Comparison of ENCODE assay signal across 23 cellular contexts in the genomic region with DNA sequence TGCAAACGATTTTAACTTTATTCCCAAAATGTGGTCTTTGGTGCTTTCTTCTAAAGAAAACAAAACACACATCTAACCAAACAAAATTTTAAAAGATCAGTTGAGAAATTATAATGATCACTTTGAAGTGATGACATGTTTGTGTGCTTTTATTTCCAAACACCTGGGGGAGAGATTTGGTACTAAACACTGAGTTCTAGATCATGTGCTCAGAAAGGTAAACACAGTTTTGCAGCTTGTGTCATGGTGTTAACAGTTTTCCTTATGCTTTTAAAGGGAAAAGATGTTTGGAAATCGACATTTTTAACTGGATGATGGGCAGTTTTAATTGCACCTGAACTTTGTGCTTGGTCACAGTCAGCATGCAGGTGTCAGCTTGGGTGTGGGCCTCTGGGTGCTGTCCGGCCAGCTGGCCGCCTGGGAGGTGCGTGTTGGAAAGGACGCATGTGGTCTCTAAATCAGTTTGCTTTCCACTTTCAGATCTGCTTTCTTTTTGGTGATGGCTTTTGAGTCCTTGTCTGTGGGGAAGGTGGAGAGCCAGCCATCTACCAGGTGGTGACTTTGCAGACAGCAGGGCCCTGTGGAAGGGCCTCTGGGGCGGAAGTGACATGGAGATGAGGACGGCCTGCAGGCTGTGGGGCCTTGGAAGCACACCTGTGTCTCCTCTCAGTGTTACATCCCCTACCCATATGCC.
DNase-seq lines count a peak whose midpoint lies in the region; ATAC-seq and TF ChIP-seq lines count a peak whose summit lies in the region.
"Had no signal": no experiment of that assay in that cellular context is flagged by ENCODE, and none has a peak within 500 bp of the region (broad histone marks: within the 10 kb centered on the region; RNA-seq: fewer than 3 reads in every experiment).

No MANE protein-coding gene starts in this region.

- H3K4me3 ChIP-seq in KMS-11 (IDR thresholded peaks at IDR 0.05; ENCODE audit: insufficient read depth, low read depth, low read length), result no peak overlapping the region
- no peak overlapping the region for H3K4me3 ChIP-seq in endocrine pancreas (ENCODE audit: control insufficient read depth, insufficient read depth, low read length)
- H3K4me3 ChIP-seq: body of pancreas, lower lobe of right lung, MG63, uterus had no signal

- H3K79me2 ChIP-seq in KMS-11 (ENCODE audit: insufficient read depth, low read depth), result no peaks in the 10 kb centered on the region; the same call in 1 of the 2 replicates

- TF ChIP-seq CTCF in KMS-11 (conservative IDR thresholded peaks at IDR 0.05; ENCODE audit: low read depth, low read length), result 0 out of 2 replicates have a peak, but pooled peaks have one; percentile 21

- H3K4me1 Mint-ChIP-seq in stimulated activated memory B cell treated with anti-CD40 and anti-IgM and Interleukin-4, amounts not matched to agents 10 μg/mL and 1 μg/mL and 100 μg/mL, for 72 hours, result peaks cover 21% of the 10 kb centered on the region

- H3K36me3 ChIP-seq in KMS-11 (ENCODE audit: insufficient read depth) (no peaks in the 10 kb centered on the region), endocrine pancreas (ENCODE audit: control insufficient read depth, insufficient read depth, low read length) (no peaks in the 10 kb centered on the region)
- H3K36me3 ChIP-seq: uterus had no signal

- no peaks in the 10 kb centered on the region for H4K20me1 ChIP-seq in KMS-11 (ENCODE audit: insufficient read depth)

- H3K9ac ChIP-seq in KMS-11, result peak overlapping the region; percentile 41; the same call in 1 of the 2 replicates
- H3K9ac ChIP-seq in endocrine pancreas (ENCODE audit: control insufficient read depth, insufficient read depth, low read length), result peak overlapping the region; percentile 31

- H3K9me3 ChIP-seq in endocrine pancreas (ENCODE audit: control insufficient read depth, low read length), result no peaks in the 10 kb centered on the region
- H3K9me3 ChIP-seq: body of pancreas, lower lobe of right lung, MG63, uterus had no signal

- 0 out of 2 replicates have a peak overlapping the region, but pooled peaks have one; percentile 11 for H2AFZ ChIP-seq in KMS-11 (ENCODE audit: low read depth)

- H3K27ac Mint-ChIP-seq in stimulated activated memory B cell treated with anti-CD40 and anti-IgM and Interleukin-4, amounts not matched to agents 10 μg/mL and 1 μg/mL and 100 μg/mL, for 72 hours, result peak overlapping the region; percentile 24
- H3K27ac Mint-ChIP-seq: dendritic cell treated with granulocyte-macrophage colony-stimulating factor and Interleukin-4, amounts not matched to agents 40 ng/mL and 50 ng/mL, for 4 days; nephron progenitor cell; stimulated activated naive CD8-positive, alpha-beta T cell treated with anti-CD3 and anti-CD28 coated beads, Interleukin-15, Interleukin-2, amounts not matched to agents 100 ng/mL and 50 ng/mL, for 24 hours; T-helper 2 cell treated with Interferon-gamma antibody and Interleukin-4, amounts not matched to agents 5 μg/mL and 100 μg/mL, for 36 hours had no signal

- peak overlapping the region; percentile 89 for H3K27ac ChIP-seq in KMS-11
- H3K27ac ChIP-seq: body of pancreas, lower lobe of right lung, uterus had no signal

- H3K4me1 ChIP-seq in KMS-11 (ENCODE audit: low read depth, poor library complexity, severe bottlenecking) (peaks cover 54% of the 10 kb centered on the region), endocrine pancreas (ENCODE audit: control insufficient read depth, insufficient read depth, low read length) (no peaks in the 10 kb centered on the region)
- H3K4me1 ChIP-seq: body of pancreas, lower lobe of right lung, uterus had no signal

- no peak overlapping the region for H3K4me3 Mint-ChIP-seq in stimulated activated memory B cell treated with anti-CD40 and anti-IgM and Interleukin-4, amounts not matched to agents 10 μg/mL and 1 μg/mL and 100 μg/mL, for 72 hours
- H3K4me3 Mint-ChIP-seq: activated naive CD8-positive, alpha-beta T cell; dendritic cell treated with granulocyte-macrophage colony-stimulating factor and Interleukin-4, amounts not matched to agents 40 ng/mL and 50 ng/mL, for 4 days; nephron progenitor cell; stimulated activated naive CD8-positive, alpha-beta T cell treated with anti-CD3 and anti-CD28 coated beads, Interleukin-15, Interleukin-2, amounts not matched to agents 100 ng/mL and 50 ng/mL, for 24 hours; T-helper 2 cell treated with Interferon-gamma antibody and Interleukin-4, amounts not matched to agents 5 μg/mL and 100 μg/mL, for 36 hours had no signal

- peaks cover 84% of the 10 kb centered on the region for H3K36me3 Mint-ChIP-seq in stimulated activated memory B cell treated with anti-CD40 and anti-IgM and Interleukin-4, amounts not matched to agents 10 μg/mL and 1 μg/mL and 100 μg/mL, for 72 hours

- H3K4me2 ChIP-seq in KMS-11, result peak overlapping the region; percentile 70

- H3K27me3 Mint-ChIP-seq in stimulated activated memory B cell treated with anti-CD40 and anti-IgM and Interleukin-4, amounts not matched to agents 10 μg/mL and 1 μg/mL and 100 μg/mL, for 72 hours, result no peaks in the 10 kb centered on the region
- H3K27me3 Mint-ChIP-seq: activated naive CD8-positive, alpha-beta T cell; dendritic cell treated with granulocyte-macrophage colony-stimulating factor and Interleukin-4, amounts not matched to agents 40 ng/mL and 50 ng/mL, for 4 days; stimulated activated naive CD8-positive, alpha-beta T cell treated with anti-CD3 and anti-CD28 coated beads, Interleukin-15, Interleukin-2, amounts not matched to agents 100 ng/mL and 50 ng/mL, for 24 hours had no signal

- H3K27me3 ChIP-seq in KMS-11 (ENCODE audit: insufficient read depth, low read depth) (no peaks in the 10 kb centered on the region), endocrine pancreas (ENCODE audit: control insufficient read depth, insufficient read depth, low read length) (no peaks in the 10 kb centered on the region)
- H3K27me3 ChIP-seq: body of pancreas, MG63, uterus had no signal

- no peaks in the 10 kb centered on the region for H3K9me3 Mint-ChIP-seq in stimulated activated memory B cell treated with anti-CD40 and anti-IgM and Interleukin-4, amounts not matched to agents 10 μg/mL and 1 μg/mL and 100 μg/mL, for 72 hours
- H3K9me3 Mint-ChIP-seq: dendritic cell treated with granulocyte-macrophage colony-stimulating factor and Interleukin-4, amounts not matched to agents 40 ng/mL and 50 ng/mL, for 4 days; nephron progenitor cell; stimulated activated naive CD8-positive, alpha-beta T cell treated with anti-CD3 and anti-CD28 coated beads, Interleukin-15, Interleukin-2, amounts not matched to agents 100 ng/mL and 50 ng/mL, for 24 hours; T-helper 2 cell treated with Interferon-gamma antibody and Interleukin-4, amounts not matched to agents 5 μg/mL and 100 μg/mL, for 36 hours had no signal

- DNase-seq in activated CD8-positive, alpha-beta memory T cell treated with anti-CD3 and anti-CD28 coated beads, Interleukin-2, amount 50 U/mL, for 48 hours, result peak; percentile 29
- no peak for DNase-seq in activated CD8-positive, alpha-beta memory T cell treated with anti-CD3 and anti-CD28 coated beads, Interleukin-2, amount 50 U/mL, for 4 hours
- DNase-seq in activated CD4-positive, alpha-beta T cell treated with anti-CD3 and anti-CD28 coated beads for 1 hour, result no peak
- no peak for DNase-seq in NCI-H128 (lab: John Stamatoyannopoulos, UW; ENCODE audit: unreplicated experiment)
- DNase-seq: ACHN; body of pancreas; lower lobe of right lung; MG63; NCI-H2029; NCI-H524; nephron progenitor cell; SIG-M5; stimulated activated CD4-positive, alpha-beta T cell treated with anti-CD3 and anti-CD28 coated beads, Interleukin-12 subunit alpha, Interleukin-12 subunit beta, amount 100 ng/mL, for 4 hours; uterus had no signal

- peak; percentile 73 for ATAC-seq in stimulated activated memory B cell treated with anti-CD40 and anti-IgM and Interleukin-4, amounts not matched to agents 10 μg/mL and 1 μg/mL and 100 μg/mL, for 72 hours
- ATAC-seq in HG02678 (IDR thresholded peaks at IDR 0.05; ENCODE audit: unreplicated experiment), result no peak
- ATAC-seq: activated CD4-positive, CD25-positive, alpha-beta regulatory T cell treated with anti-CD3 and anti-CD28 coated beads, Interleukin-2, amount 50 U/mL, for 24 hours; body of pancreas had no signal
